ENCODE assay signal across 8 cellular contexts in genomic region chr2:232551776-232552175, GRCh38. TPM values are rescaled to one million over a fixed set of nuclear protein-coding genes. Genes with fewer than 3 reads are reported as not detected.
DNase-seq lines count a peak whose midpoint lies in the region; ATAC-seq and TF ChIP-seq lines count a peak whose summit lies in the region.

No MANE protein-coding gene starts in this region.

- no peaks in the 10 kb centered on the region for H3K27me3 ChIP-seq in BLaER1 treated with 17β-estradiol and CSF1 and Interleukin-3, amounts not matched to agents 10 nM and 100 nM
- H3K27me3 ChIP-seq in MG63 (no peaks in the 10 kb centered on the region), dorsolateral prefrontal cortex (no peaks in the 10 kb centered on the region)

- H3K4me3 ChIP-seq in BLaER1 treated with 17β-estradiol and CSF1 and Interleukin-3, amounts not matched to agents 10 nM and 100 nM, result peak overlapping the region; percentile 67 to 83 (median 78)
- H3K4me3 ChIP-seq in MG63 (peak overlapping the region; percentile 100), dorsolateral prefrontal cortex (peak overlapping the region in 56 of 59 donors; percentile 62 to 99 (median 92))

- H3K36me3 Mint-ChIP-seq in nephron progenitor cell (ENCODE audit: low read depth), result peaks cover 73% of the 10 kb centered on the region

- H3K27me3 Mint-ChIP-seq in nephron progenitor cell (ENCODE audit: low read depth, poor library complexity), result no peaks in the 10 kb centered on the region

- peak overlapping the region; percentile 95 to 99 (median 97) for H3K9ac ChIP-seq in BLaER1 treated with 17β-estradiol and CSF1 and Interleukin-3, amounts not matched to agents 10 nM and 100 nM

- peak overlapping the region; percentile 81 to 97 (median 85) for H3K4me2 ChIP-seq in BLaER1 treated with 17β-estradiol and CSF1 and Interleukin-3, amounts not matched to agents 10 nM and 100 nM

- intact Hi-C loops in dorsolateral prefrontal cortex (cut with DNase I), result loop anchor here in 1 of 2 donors (5.0 kb wide), 1 partner anchor 146 kb away; the partner anchor contains the start of gene GIGYF2

- H4K20me1 ChIP-seq in BLaER1 treated with 17β-estradiol and CSF1 and Interleukin-3, amounts not matched to agents 10 nM and 100 nM, result peaks cover 31 to 64% (median 54%) of the 10 kb centered on the region in 11 experiments; a peak in 18 of 22 replicates

- H3K27ac Mint-ChIP-seq in nephron progenitor cell, result peak overlapping the region; percentile 64

- DNase-seq in MG63 (no peak), dorsolateral prefrontal cortex (no peak), nephron progenitor cell (no peak), cerebellar nuclear complex (lab: John Stamatoyannopoulos, UW) (no peak), hippocampal formation (lab: John Stamatoyannopoulos, UW) (no peak), RKO (ENCODE audit: low spot score) (no peak)

- H3K4me1 ChIP-seq in BLaER1 treated with 17β-estradiol and CSF1 and Interleukin-3, amounts not matched to agents 10 nM and 100 nM, result peaks cover 22 to 76% (median 50%) of the 10 kb centered on the region in 10 experiments

- peaks cover 34% of the 10 kb centered on the region for H3K9me3 Mint-ChIP-seq in nephron progenitor cell

- peaks cover 28% of the 10 kb centered on the region for H3K4me1 Mint-ChIP-seq in nephron progenitor cell

- TF ChIP-seq CTCF in dorsolateral prefrontal cortex (IDR thresholded peaks at IDR 0.05 in 54 of 56, conservative IDR thresholded peaks at IDR 0.05 in 2 of 56; ENCODE audit: low read depth in 1 of 56, partially characterized antibody in 56 of 56), result no peak
- no peak for TF ChIP-seq CTCF in nephron progenitor cell (IDR thresholded peaks at IDR 0.05)

- no peak for ATAC-seq in GM18520 (IDR thresholded peaks at IDR 0.05; ENCODE audit: unreplicated experiment)

- peaks cover 38 to 74% (median 63%) of the 10 kb centered on the region in 11 experiments for H3K36me3 ChIP-seq in BLaER1 treated with 17β-estradiol and CSF1 and Interleukin-3, amounts not matched to agents 10 nM and 100 nM
- H3K36me3 ChIP-seq in MG63, result peaks cover 50% of the 10 kb centered on the region

- H3K4me3 Mint-ChIP-seq in nephron progenitor cell, result peak overlapping the region; percentile 97

- peak overlapping the region in 8 of 11 experiments; percentile 96 to 99 (median 97); a peak in 12 of 22 replicates for H3K27ac ChIP-seq in BLaER1 treated with 17β-estradiol and CSF1 and Interleukin-3, amounts not matched to agents 10 nM and 100 nM
- peak overlapping the region in 5 of 59 donors; percentile 93 to 97 (median 95) for H3K27ac ChIP-seq in dorsolateral prefrontal cortex

- H3K9me3 ChIP-seq in BLaER1 treated with 17β-estradiol and CSF1 and Interleukin-3, amounts not matched to agents 10 nM and 100 nM (replicated peaks in 1 of 11), result peaks cover 7 to 28% (median 21%) of the 10 kb centered on the region in 11 experiments; a peak in 21 of 22 replicates
- H3K9me3 ChIP-seq in MG63, result peaks cover 5% of the 10 kb centered on the region

RNA-seq across cellular contexts. Expression of gene EIF4E2, which starts 1.3 kb away (rescaled TPM):
- total RNA-seq in MG63 (2014; rRNA removed; shearing (Covaris generic); ENCODE audit: low replicate concordance), result 96.4 and 110 TPM in 2 replicates
- total RNA-seq in dorsolateral prefrontal cortex, result 10 to 100 TPM; 38.9 to 64.3 (median 51.5) TPM

RNA-seq across cellular contexts. Expression of gene TIGD1, which starts 1.4 kb away (rescaled TPM):
- total RNA-seq in MG63 (2014; rRNA removed; shearing (Covaris generic); ENCODE audit: low replicate concordance), result 6.7 and 10.0 TPM in 2 replicates
- total RNA-seq in dorsolateral prefrontal cortex, result 10 to 100 TPM in 1 of 120 experiments, 1 to 10 TPM in 119; 4.1 to 10.9 (median 6.5) TPM

RNA-seq across cellular contexts. Expression of gene CHRNG, which starts 12.3 kb away (rescaled TPM):
- total RNA-seq in MG63 (2014; rRNA removed; shearing (Covaris generic); ENCODE audit: low replicate concordance), result not detected in 2 replicates
- total RNA-seq in dorsolateral prefrontal cortex, result not detected

RNA-seq across cellular contexts. Expression of gene CHRND, which starts 25.8 kb away (rescaled TPM):
- not detected in 2 replicates for total RNA-seq in MG63 (2014; rRNA removed; shearing (Covaris generic); ENCODE audit: low replicate concordance)
- under 1 TPM in 34 of 120 experiments, not detected in 86; 0.13 to 0.93 (median 0.33) TPM for total RNA-seq in dorsolateral prefrontal cortex

RNA-seq across cellular contexts. Expression of gene PRSS56, which starts 31.6 kb away (rescaled TPM):
- not detected in 2 replicates for total RNA-seq in MG63 (2014; rRNA removed; shearing (Covaris generic); ENCODE audit: low replicate concordance)
- 1 to 10 TPM in 33 of 120 experiments, under 1 TPM in 73, not detected in 14; 0.24 to 2.5 (median 0.77) TPM for total RNA-seq in dorsolateral prefrontal cortex
